In genomic region chr5:154395407-154396106, GRCh38 we compare ENCODE assay signal across 8 cellular contexts. TPM values are rescaled to one million over a fixed set of nuclear protein-coding genes. Genes with fewer than 3 reads are reported as not detected.
DNase-seq lines count a peak whose midpoint lies in the region; ATAC-seq, FAIRE-seq and TF ChIP-seq lines count a peak whose summit lies in the region.

No MANE protein-coding gene starts in this region.

- no CpG with 5 or more reads among the region's 14 CpGs for WGBS in trophoblast cell (ENCODE audit: extremely low coverage, insufficient coverage, insufficient read length)

- no peaks in the 10 kb centered on the region for H3K27me3 ChIP-seq in bronchial epithelial cell (ENCODE audit: control insufficient read depth, insufficient read depth, low read length)
- H3K27me3 ChIP-seq in trophoblast cell (ENCODE audit: insufficient read depth, low read length) = no peaks in the 10 kb centered on the region

- no peak overlapping the region for H3K9ac ChIP-seq in trophoblast cell (ENCODE audit: low read length)

- H3K4me3 ChIP-seq in bronchial epithelial cell (ENCODE audit: low read depth, low read length) (no peak overlapping the region), trophoblast cell (ENCODE audit: low read depth, low read length) (no peak overlapping the region)

- no peak overlapping the region for H2BK120ac ChIP-seq in trophoblast cell (ENCODE audit: insufficient read depth, low read length, poor library complexity)

- H3K4me3 Mint-ChIP-seq in activated T-cell treated with anti-CD3 and anti-CD28 coated beads, Interleukin-2, amount 50 U/mL, for 24 hours = no peak overlapping the region
- H3K4me3 Mint-ChIP-seq in activated T-cell treated with anti-CD3 and anti-CD28 coated beads, Interleukin-2, amount 50 U/mL, for 4 hours = no peak overlapping the region

- no peak overlapping the region for H3K4me2 ChIP-seq in trophoblast cell (ENCODE audit: low read length)

- no peak overlapping the region for H3K4ac ChIP-seq in trophoblast cell (ENCODE audit: low read depth, low read length)

- no peak overlapping the region for H3K23ac ChIP-seq in trophoblast cell (ENCODE audit: low read length)

- H3K14ac ChIP-seq in trophoblast cell (ENCODE audit: low read length) = no peak overlapping the region

- H2BK12ac ChIP-seq in trophoblast cell (ENCODE audit: low read length) = no peak overlapping the region

- H2BK5ac ChIP-seq in trophoblast cell (ENCODE audit: low read depth, low read length, poor library complexity) = no peak overlapping the region

- no peak overlapping the region for H4K91ac ChIP-seq in trophoblast cell (ENCODE audit: low read depth, low read length)

- H4K8ac ChIP-seq in trophoblast cell (ENCODE audit: low read depth, low read length) = no peak overlapping the region

- no peaks in the 10 kb centered on the region for H3K4me1 Mint-ChIP-seq in activated T-cell treated with anti-CD3 and anti-CD28 coated beads, Interleukin-2, amount 50 U/mL, for 24 hours (ENCODE audit: low read depth)
- H3K4me1 Mint-ChIP-seq in activated T-cell treated with anti-CD3 and anti-CD28 coated beads, Interleukin-2, amount 50 U/mL, for 4 hours (ENCODE audit: low read depth) = no peaks in the 10 kb centered on the region

- DNase-seq in activated T-cell treated with anti-CD3 and anti-CD28 coated beads, Interleukin-2, amount 50 U/mL, for 24 hours = no peak
- DNase-seq in activated T-cell treated with anti-CD3 and anti-CD28 coated beads, Interleukin-2, amount 50 U/mL, for 4 hours = no peak
- DNase-seq in HPDE6-E6E7 (ENCODE audit: extremely low spot score) = peak; percentile 83
- peak; percentile 89 for DNase-seq in bronchial epithelial cell (ENCODE audit: low read depth)
- DNase-seq in ureter (ENCODE audit: low spot score) = peak; percentile 57
- DNase-seq in retina = no peak
- DNase-seq in trophoblast cell = no peak
- DNase-seq in activated CD8-positive, alpha-beta memory T cell treated with anti-CD3 and anti-CD28 coated beads, Interleukin-2, amount 50 U/mL, for 4 hours = no peak

- H3K4me1 ChIP-seq in trophoblast cell (ENCODE audit: control insufficient read depth in 1 of 2, insufficient read depth in 2 of 2, low read length in 2 of 2) = no peaks in the 10 kb centered on the region

- FAIRE-seq in bronchial epithelial cell (lab: Jason Lieb, UNC) = no peak

- H3K79me1 ChIP-seq in trophoblast cell (ENCODE audit: low read length) = no peaks in the 10 kb centered on the region

- H2AK5ac ChIP-seq in trophoblast cell (ENCODE audit: low read length) = no peak overlapping the region

- no peak overlapping the region for H3K18ac ChIP-seq in trophoblast cell (ENCODE audit: low read length)

- no peak for TF ChIP-seq CTCF in bronchial epithelial cell (IDR thresholded peaks at IDR 0.05; ENCODE audit: insufficient read depth, low read length, severe bottlenecking)

- no peak overlapping the region for H4K12ac ChIP-seq in trophoblast cell (ENCODE audit: low read depth, low read length)

- H3K27ac Mint-ChIP-seq in activated T-cell treated with anti-CD3 and anti-CD28 coated beads, Interleukin-2, amount 50 U/mL, for 24 hours = peak overlapping the region; percentile 60

- peaks cover 49% of the 10 kb centered on the region for H3K36me3 Mint-ChIP-seq in activated T-cell treated with anti-CD3 and anti-CD28 coated beads, Interleukin-2, amount 50 U/mL, for 24 hours (ENCODE audit: low read depth)
- H3K36me3 Mint-ChIP-seq in activated T-cell treated with anti-CD3 and anti-CD28 coated beads, Interleukin-2, amount 50 U/mL, for 4 hours (ENCODE audit: insufficient read depth) = peaks cover 29% of the 10 kb centered on the region

- H3K27me3 Mint-ChIP-seq in activated T-cell treated with anti-CD3 and anti-CD28 coated beads, Interleukin-2, amount 50 U/mL, for 24 hours = no peaks in the 10 kb centered on the region
- H3K27me3 Mint-ChIP-seq in activated T-cell treated with anti-CD3 and anti-CD28 coated beads, Interleukin-2, amount 50 U/mL, for 4 hours (ENCODE audit: low read depth) = no peaks in the 10 kb centered on the region

- H3K79me2 ChIP-seq in trophoblast cell (ENCODE audit: control insufficient read depth, insufficient read depth, low read length, poor library complexity) = no peaks in the 10 kb centered on the region

- H3K36me3 ChIP-seq in bronchial epithelial cell (ENCODE audit: control insufficient read depth, insufficient read depth, low read length) = no peaks in the 10 kb centered on the region
- H3K36me3 ChIP-seq in trophoblast cell (ENCODE audit: control insufficient read depth in 1 of 2, insufficient read depth in 2 of 2, low read length in 2 of 2) = peaks cover 36 to 57% of the 10 kb centered on the region in 2 experiments

- no peaks in the 10 kb centered on the region for H3K9me3 Mint-ChIP-seq in activated T-cell treated with anti-CD3 and anti-CD28 coated beads, Interleukin-2, amount 50 U/mL, for 24 hours
- no peaks in the 10 kb centered on the region for H3K9me3 Mint-ChIP-seq in activated T-cell treated with anti-CD3 and anti-CD28 coated beads, Interleukin-2, amount 50 U/mL, for 4 hours

- no peak overlapping the region for H3K27ac ChIP-seq in trophoblast cell (ENCODE audit: low read depth, low read length)

- ATAC-seq in activated T-cell treated with anti-CD3 and anti-CD28 coated beads, Interleukin-2, amount 50 U/mL, for 4 hours = no peak

- H3K9me3 ChIP-seq in trophoblast cell (ENCODE audit: insufficient read depth, low read depth, low read length) = no peaks in the 10 kb centered on the region

- H2AFZ ChIP-seq in trophoblast cell (ENCODE audit: insufficient read depth, low read length, poor library complexity) = no peak overlapping the region

RNA-seq across cellular contexts. Expression of gene SAP30L, which starts 50.2 kb away (rescaled TPM):
- 10 to 100 TPM; 22.5 to 27.0 (median 24.0) TPM for total RNA-seq in activated T-cell treated with anti-CD3 and anti-CD28 coated beads, Interleukin-2, amount 50 U/mL, for 4 hours
- 32.4 and 34.7 TPM in 2 replicates for total RNA-seq in bronchial epithelial cell
- total RNA-seq in ureter = 34.6 TPM
- polyA plus RNA-seq in trophoblast cell (2013) = 74.2 and 79.0 TPM in 2 replicates

Comparison
In these comparisons a context has a peak if more than half of its experiments do, and no peak if none do; other contexts are left out.
1. DNase-seq: peak in HPDE6-E6E7 (single experiment), bronchial epithelial cell (single experiment) and ureter (single experiment); none in activated T-cell treated with anti-CD3 and anti-CD28 coated beads, Interleukin-2, amount 50 U/mL, for 24 hours (single experiment), activated T-cell treated with anti-CD3 and anti-CD28 coated beads, Interleukin-2, amount 50 U/mL, for 4 hours (single experiment), retina (single experiment), trophoblast cell (0 of 2) and activated CD8-positive, alpha-beta memory T cell treated with anti-CD3 and anti-CD28 coated beads, Interleukin-2, amount 50 U/mL, for 4 hours (single experiment).